ENCODE assay signal across 8 cellular contexts in the genomic region with DNA sequence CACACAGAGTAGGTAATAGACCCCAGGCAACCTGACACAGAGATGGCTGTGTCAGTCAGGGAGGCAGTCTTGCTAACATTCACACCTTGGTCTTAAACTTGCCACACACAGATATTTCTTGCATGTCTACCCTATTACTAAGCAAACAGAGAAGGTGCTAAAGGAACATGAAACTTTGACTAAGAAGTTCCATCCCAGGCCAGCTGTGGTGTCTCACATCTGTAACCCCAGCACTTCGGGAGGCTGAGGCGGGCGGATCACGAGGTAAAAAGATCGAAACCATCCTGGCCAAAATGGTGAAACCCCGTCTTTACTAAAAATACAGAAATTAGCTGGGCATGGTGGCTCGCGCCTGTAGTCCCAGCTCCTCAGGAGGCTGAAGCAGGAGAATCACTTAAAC.
A peak's percentile ranks its signal among the peaks of the same experiment; 100 is the strongest.
DNase-seq lines count a peak whose midpoint lies in the region; ATAC-seq lines count a peak whose summit lies in the region.

No MANE protein-coding gene starts in this region.

- H3K27ac ChIP-seq in neuronal stem cell (replicated peaks; ENCODE audit: low read length) = no peak overlapping the region

- no peaks in the 10 kb centered on the region for H3K27me3 ChIP-seq in neuronal stem cell (ENCODE audit: control insufficient read depth in 3 of 3, insufficient read depth in 3 of 3, low read depth in 1 of 3, low read length in 3 of 3)

- H4K91ac ChIP-seq in neuronal stem cell (ENCODE audit: low read depth, low read length, poor library complexity) = no peak overlapping the region

- H2BK15ac ChIP-seq in neuronal stem cell (ENCODE audit: low read length) = no peak overlapping the region

- WGBS in neuronal stem cell (ENCODE audit: extremely low coverage in 2 of 2, insufficient read length in 2 of 2, insufficient replicate concordance in 1 of 2), 2 donors = no CpG with 5 or more reads among the region's 8 CpGs

- no peak overlapping the region for H3K18ac ChIP-seq in neuronal stem cell (ENCODE audit: low read length)

- no peak overlapping the region for H3K23ac ChIP-seq in neuronal stem cell (ENCODE audit: low read depth, low read length, poor library complexity)

- H3K79me1 ChIP-seq in neuronal stem cell (ENCODE audit: low read depth, low read length) = no peaks in the 10 kb centered on the region

- peak; percentile 82 to 83 for DNase-seq in activated T-cell treated with anti-CD3 and anti-CD28 coated beads, Interleukin-2, amount 50 U/mL, for 48 hours
- peak; percentile 30 to 36 for DNase-seq in stimulated activated CD8-positive, alpha-beta memory T cell treated with anti-CD3 and anti-CD28 coated beads, Interleukin-4, amount 100 ng/mL, for 4 hours (ENCODE audit: low read depth in 2 of 2, low spot score in 1 of 2)
- DNase-seq in neuronal stem cell (ENCODE audit: low spot score) (no peak), LoVo (ENCODE audit: low spot score) (no peak), NCI-H146 (lab: John Stamatoyannopoulos, UW) (no peak), NCI-H2171 (lab: John Stamatoyannopoulos, UW) (no peak)

- H4K8ac ChIP-seq in neuronal stem cell (ENCODE audit: low read depth, low read length) = no peak overlapping the region

- H3K4ac ChIP-seq in neuronal stem cell (ENCODE audit: low read length) = no peak overlapping the region

- no peaks in the 10 kb centered on the region for H3K9me3 ChIP-seq in neuronal stem cell (replicated peaks in 1 of 2; ENCODE audit: control insufficient read depth in 2 of 2, insufficient read depth in 1 of 2, low read depth in 1 of 2, low read length in 2 of 2)

- no peak overlapping the region for H2BK120ac ChIP-seq in neuronal stem cell (ENCODE audit: low read depth, low read length)

- no peak overlapping the region for H3K9ac ChIP-seq in neuronal stem cell (ENCODE audit: low read depth, low read length, poor library complexity)

- H2BK5ac ChIP-seq in neuronal stem cell (ENCODE audit: low read length) = no peak overlapping the region

- no peak overlapping the region for H2AK5ac ChIP-seq in neuronal stem cell (ENCODE audit: low read depth, low read length)

- no peak overlapping the region for H3K4me2 ChIP-seq in neuronal stem cell (ENCODE audit: insufficient read depth, low read length, poor library complexity, severe bottlenecking)

- H3K14ac ChIP-seq in neuronal stem cell (ENCODE audit: low read length) = no peak overlapping the region

- H3K4me1 ChIP-seq in neuronal stem cell (ENCODE audit: control insufficient read depth in 2 of 2, insufficient read depth in 1 of 2, low read depth in 1 of 2, low read length in 2 of 2) = peaks cover 0 to 9% of the 10 kb centered on the region in 2 donors

- no peaks in the 10 kb centered on the region for H3K36me3 ChIP-seq in neuronal stem cell (replicated peaks in 1 of 2; ENCODE audit: control insufficient read depth in 2 of 2, insufficient read depth in 2 of 2, low read length in 2 of 2)

- H3K4me3 ChIP-seq in neuronal stem cell (ENCODE audit: low read length in 2 of 2) = no peak overlapping the region

- ATAC-seq in GM21360 (IDR thresholded peaks at IDR 0.05; ENCODE audit: unreplicated experiment) (peak; percentile 89), HG03196 (IDR thresholded peaks at IDR 0.05; ENCODE audit: unreplicated experiment) (peak; percentile 85)

- H2AFZ ChIP-seq in neuronal stem cell (ENCODE audit: low read length) = no peak overlapping the region

- H2BK12ac ChIP-seq in neuronal stem cell (ENCODE audit: low read length) = no peak overlapping the region

Comparison
In these comparisons a context has a peak if more than half of its experiments do, and no peak if none do; other contexts are left out.
1. DNase-seq: peak in activated T-cell treated with anti-CD3 and anti-CD28 coated beads, Interleukin-2, amount 50 U/mL, for 48 hours (2 of 2) and stimulated activated CD8-positive, alpha-beta memory T cell treated with anti-CD3 and anti-CD28 coated beads, Interleukin-4, amount 100 ng/mL, for 4 hours (2 of 2); none in neuronal stem cell (single experiment), LoVo (single experiment), NCI-H146 (single experiment) and NCI-H2171 (single experiment).